Comparison of ENCODE assay signal across 8 cellular contexts in the genomic region with DNA sequence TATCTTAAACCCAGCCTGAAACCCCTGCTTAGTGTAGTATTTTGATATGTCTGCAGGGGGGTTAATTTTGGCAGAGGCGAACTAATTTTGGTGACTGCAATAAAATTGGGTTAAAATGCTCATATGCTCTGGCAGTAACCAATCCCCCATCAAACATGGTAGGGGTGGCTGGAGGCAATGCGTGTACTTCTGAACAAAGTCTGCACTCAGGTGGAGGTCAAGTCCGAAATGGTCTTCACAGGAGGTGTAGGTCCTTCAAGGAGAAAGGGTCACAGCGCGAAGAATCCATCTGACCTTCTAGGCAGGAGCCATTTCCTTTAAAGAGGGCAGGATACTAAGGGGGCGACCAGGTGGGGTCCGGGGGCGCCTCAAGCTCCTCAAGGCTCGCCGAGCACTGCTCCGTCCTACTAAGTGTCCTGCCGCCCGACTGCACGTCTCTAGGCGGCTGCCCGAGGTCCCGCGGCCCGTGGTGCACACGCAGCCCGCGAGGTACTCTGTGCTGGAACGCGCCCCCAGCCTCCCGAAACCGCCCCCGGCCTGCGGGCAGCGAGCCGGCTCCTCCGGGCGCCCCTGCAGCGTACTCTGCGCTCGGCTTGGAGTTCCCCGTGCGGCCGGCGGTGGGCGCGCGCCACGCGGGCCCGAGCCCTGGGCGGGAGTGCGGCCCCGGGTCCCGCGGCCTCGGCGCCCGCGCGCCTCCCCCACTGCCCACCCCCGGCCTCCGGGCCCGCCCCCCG. TPM values are rescaled to one million over a fixed set of nuclear protein-coding genes. Genes with fewer than 3 reads are reported as not detected.
DNase-seq lines count a peak whose midpoint lies in the region; ATAC-seq and TF ChIP-seq lines count a peak whose summit lies in the region.

No MANE protein-coding gene starts in this region.

- no peak overlapping the region for H3K18ac ChIP-seq in IMR-90 (ENCODE audit: low read depth, low read length)

- no peak for DNase-seq in IMR-90
- peak; percentile 87 for DNase-seq in activated CD4-positive, alpha-beta T cell treated with anti-CD3 and anti-CD28 coated beads, Interleukin-2, amount 10 ng/mL, durations not matched to agents 24 days and 14 days
- DNase-seq in effector memory CD8-positive, alpha-beta T cell = peak in 1 of 3 experiments; percentile 1
- DNase-seq in naive B cell = peak; percentile 60
- DNase-seq in testis = peak; percentile 24

- H3K36me3 Mint-ChIP-seq in activated CD4-positive, alpha-beta T cell treated with anti-CD3 and anti-CD28 coated beads, Interleukin-2, amount 10 ng/mL, durations not matched to agents 24 days and 14 days (ENCODE audit: low read depth) = peaks cover 2% of the 10 kb centered on the region
- no peaks in the 10 kb centered on the region for H3K36me3 Mint-ChIP-seq in effector memory CD8-positive, alpha-beta T cell (ENCODE audit: insufficient read depth)
- no peaks in the 10 kb centered on the region for H3K36me3 Mint-ChIP-seq in naive B cell

- peak overlapping the region; percentile 84 for H3K27ac Mint-ChIP-seq in activated CD4-positive, alpha-beta T cell treated with anti-CD3 and anti-CD28 coated beads, Interleukin-2, amount 10 ng/mL, durations not matched to agents 24 days and 14 days
- no peak overlapping the region for H3K27ac Mint-ChIP-seq in effector memory CD8-positive, alpha-beta T cell
- peak overlapping the region in 5 of 6 donors; percentile 24 to 94 (median 74) for H3K27ac Mint-ChIP-seq in naive B cell

- H3K9me3 ChIP-seq in IMR-90 (ENCODE audit: control insufficient read depth, insufficient read depth, low read length) (no peaks in the 10 kb centered on the region; the same call in 1 of the 2 replicates), testis (no peaks in the 10 kb centered on the region)

- TF ChIP-seq RAD21 in IMR-90 (IDR thresholded peaks at IDR 0.05; ENCODE audit: low read length) = no peak

- H4K8ac ChIP-seq in IMR-90 (ENCODE audit: low read depth in 2 of 2, low read length in 2 of 2) = no peak overlapping the region

- H3K4me3 Mint-ChIP-seq in activated CD4-positive, alpha-beta T cell treated with anti-CD3 and anti-CD28 coated beads, Interleukin-2, amount 10 ng/mL, durations not matched to agents 24 days and 14 days = peak overlapping the region; percentile 79
- peak overlapping the region; percentile 59 to 63 for H3K4me3 Mint-ChIP-seq in effector memory CD8-positive, alpha-beta T cell
- H3K4me3 Mint-ChIP-seq in naive B cell = peak overlapping the region; percentile 81 to 95 (median 89)

- no peaks in the 10 kb centered on the region for H3K9me1 ChIP-seq in IMR-90 (ENCODE audit: insufficient read depth, low read length)

- H3K27me3 Mint-ChIP-seq in activated CD4-positive, alpha-beta T cell treated with anti-CD3 and anti-CD28 coated beads, Interleukin-2, amount 10 ng/mL, durations not matched to agents 24 days and 14 days = peaks cover 39% of the 10 kb centered on the region
- H3K27me3 Mint-ChIP-seq in effector memory CD8-positive, alpha-beta T cell = peaks cover 58 to 85% of the 10 kb centered on the region in 2 donors
- peaks cover 37 to 62% (median 51%) of the 10 kb centered on the region in 3 donors for H3K27me3 Mint-ChIP-seq in naive B cell

- WGBS in IMR-90 (ENCODE audit: extremely low coverage in 2 of 2, insufficient read length in 1 of 2), 2 experiments = 3% methylated on average over 18 of the region's 59 CpGs; no CpG with 5 or more reads in 1 of the 2 experiments
- 2 to 9% methylated on average over 13 to 59 of the region's 59 CpGs for WGBS in testis, 2 donors

- POLR2A ChIA-PET in IMR-90 (lab: Charles Lee; ENCODE audit: unreplicated experiment) = no interaction called here

- H3K9me3 Mint-ChIP-seq in activated CD4-positive, alpha-beta T cell treated with anti-CD3 and anti-CD28 coated beads, Interleukin-2, amount 10 ng/mL, durations not matched to agents 24 days and 14 days = no peaks in the 10 kb centered on the region
- H3K9me3 Mint-ChIP-seq in effector memory CD8-positive, alpha-beta T cell = no peaks in the 10 kb centered on the region
- peaks cover 0 to 1% (median 0%) of the 10 kb centered on the region in 7 donors for H3K9me3 Mint-ChIP-seq in naive B cell

- TF ChIP-seq POLR2A in IMR-90 (IDR thresholded peaks at IDR 0.05; ENCODE audit: low read depth, low read length) = no peak
- TF ChIP-seq POLR2A in testis (IDR thresholded peaks at IDR 0.05) = no peak

- H3K79me1 ChIP-seq in IMR-90 (ENCODE audit: low read depth in 1 of 2, low read length in 2 of 2) = no peaks in the 10 kb centered on the region

- dilution Hi-C loops in IMR-90 (cut with HindIII; ENCODE audit: low sequenced_read_pairs, unreplicated experiment) = no loop called here

- no peak overlapping the region for H3K23ac ChIP-seq in IMR-90 (ENCODE audit: low read depth, low read length)

- H3K27ac ChIP-seq in IMR-90 (ENCODE audit: insufficient read depth, low read length) (no peak overlapping the region), testis (peak overlapping the region in 1 of 2 donors; percentile 89)

- in situ Hi-C loops in IMR-90 (cut with MboI; ENCODE audit: low sequenced_read_pairs) = no loop called here

- H2BK120ac ChIP-seq in IMR-90 (ENCODE audit: low read depth, low read length) = no peak overlapping the region

- no peak overlapping the region for H2AK9ac ChIP-seq in IMR-90 (replicated peaks; ENCODE audit: low read depth, low read length, poor library complexity)

- no TSS peak for BruUV-seq in IMR-90 (replicated peaks; lab: Mats Ljungman, UMichigan)

- H3K4ac ChIP-seq in IMR-90 (ENCODE audit: low read depth, low read length) = no peak overlapping the region

- intact Hi-C loops in IMR-90 (cut with micrococcal nuclease) = loop anchor here (1.0 to 2.0 kb wide), 2 partner anchors 314 to 414 kb away; no protein-coding TSS in a partner anchor
- intact Hi-C loops in activated CD4-positive, alpha-beta T cell treated with anti-CD3 and anti-CD28 coated beads, Interleukin-2, amount 10 ng/mL, durations not matched to agents 24 days and 14 days (cut with micrococcal nuclease) = loop anchor here (1.0 to 5.0 kb wide), 13 partner anchors 49 to 584 kb away; a partner anchor contains a TSS
- intact Hi-C loops in testis (cut with DNase I; ENCODE audit: low total_unique reads) = loop anchor here (10.0 kb wide), 1 partner anchor 408 kb away; no protein-coding TSS in a partner anchor

- no peak for TF ChIP-seq CTCF in IMR-90 (conservative IDR thresholded peaks at IDR 0.05; ENCODE audit: low read depth, low read length)
- peak; percentile 13 to 50 (median 39) for TF ChIP-seq CTCF in testis (IDR thresholded peaks at IDR 0.05)

- H3K4me1 ChIP-seq in IMR-90 (ENCODE audit: control insufficient read depth, insufficient read depth, low read length) (no peaks in the 10 kb centered on the region; the same call in 1 of the 2 replicates), testis (peaks cover 21% of the 10 kb centered on the region)

- no peak overlapping the region for H2BK20ac ChIP-seq in IMR-90 (ENCODE audit: low read depth, low read length)

- H3K9ac ChIP-seq in IMR-90 (ENCODE audit: low read depth, low read length) = no peak overlapping the region

- H4K91ac ChIP-seq in IMR-90 (ENCODE audit: insufficient read depth, low read depth, low read length) = no peak overlapping the region

- H2BK15ac ChIP-seq in IMR-90 (ENCODE audit: low read depth, low read length) = no peak overlapping the region

- peak overlapping the region; percentile 48 for H2AFZ ChIP-seq in IMR-90 (replicated peaks; ENCODE audit: low read length, poor library complexity)

- no peaks in the 10 kb centered on the region for H4K20me1 ChIP-seq in IMR-90 (ENCODE audit: insufficient read depth, low read length)

- no peak overlapping the region; the same call in 1 of the 2 replicates for H3K4me3 ChIP-seq in IMR-90 (ENCODE audit: insufficient read depth, low read depth, low read length)
- peak overlapping the region; percentile 64 to 72 for H3K4me3 ChIP-seq in testis

- no peak overlapping the region for H3K56ac ChIP-seq in IMR-90 (ENCODE audit: extremely low read depth, insufficient read depth, low read length)

- H3K36me3 ChIP-seq in IMR-90 (ENCODE audit: control insufficient read depth, insufficient read depth, low read length) (no peaks in the 10 kb centered on the region), testis (ENCODE audit: low read depth, missing control alignments) (no peaks in the 10 kb centered on the region)

- ATAC-seq in GM18511 (IDR thresholded peaks at IDR 0.05; ENCODE audit: unreplicated experiment) (peak; percentile 49), IMR-90 (ENCODE audit: low read depth) (peak; percentile 54), naive B cell (ENCODE audit: low read depth in 2 of 2) (peak; percentile 67 to 70), GM21423 (IDR thresholded peaks at IDR 0.05; ENCODE audit: unreplicated experiment) (no peak), GM21825 (IDR thresholded peaks at IDR 0.05; ENCODE audit: unreplicated experiment) (no peak)
- ATAC-seq in effector memory CD8-positive, alpha-beta T cell (replicated peaks) = peak; percentile 62

- H3K27me3 ChIP-seq in IMR-90 (ENCODE audit: control insufficient read depth, insufficient read depth, low read length) (peaks cover 62% of the 10 kb centered on the region), testis (no peaks in the 10 kb centered on the region)

- no peak overlapping the region for H2AK5ac ChIP-seq in IMR-90 (ENCODE audit: low read depth, low read length)

- peaks cover 33% of the 10 kb centered on the region for H3K4me1 Mint-ChIP-seq in activated CD4-positive, alpha-beta T cell treated with anti-CD3 and anti-CD28 coated beads, Interleukin-2, amount 10 ng/mL, durations not matched to agents 24 days and 14 days
- peaks cover 0 to 8% of the 10 kb centered on the region in 2 donors for H3K4me1 Mint-ChIP-seq in effector memory CD8-positive, alpha-beta T cell (ENCODE audit: low read depth in 2 of 2)
- peaks cover 18 to 22% (median 20%) of the 10 kb centered on the region in 3 donors for H3K4me1 Mint-ChIP-seq in naive B cell

- no peak overlapping the region for H3K4me2 ChIP-seq in IMR-90 (ENCODE audit: low read depth, low read length)

- no peak overlapping the region for H3K14ac ChIP-seq in IMR-90 (replicated peaks; ENCODE audit: low read depth, low read length)

- H2BK5ac ChIP-seq in IMR-90 (ENCODE audit: low read depth, low read length, poor library complexity, severe bottlenecking) = no peak overlapping the region

- H4K5ac ChIP-seq in IMR-90 (ENCODE audit: low read depth, low read length) = no peak overlapping the region

- CTCF ChIA-PET in IMR-90 (lab: Yijun Ruan, JAX) = interaction anchor here (1.1 to 1.2 kb wide), 5 partner anchors 57 to 413 kb away, joined by 3 to 4 read pairs (median 3); no protein-coding TSS in a partner anchor

RNA-seq across cellular contexts. Expression of a gene that starts 1.7 kb away (rescaled TPM):
- total RNA-seq in IMR-90 (2012; rRNA removed) (not detected in 2 replicates), testis (10 to 100 TPM; 25.9 to 42.2 TPM)
- polyA plus RNA-seq in IMR-90 (2012; rRNA removed) (not detected in 2 replicates), naive B cell (ENCODE audit: low read depth in 6 of 6) (10 to 100 TPM in 2 of 6 donors, 1 to 10 TPM in 4; 6.4 to 16.1 (median 9.2) TPM), testis (ENCODE audit: insufficient read depth, low read depth, low replicate concordance) (22.0 TPM)
- polyA plus RNA-seq in IMR-90 (2012; cell fraction: cytosol; rRNA removed) = not detected in 2 replicates
- 0.02 and 0.24 TPM in 2 replicates for polyA plus RNA-seq in IMR-90 (2012; cell fraction: nucleus; rRNA removed; ENCODE audit: low replicate concordance)
- total RNA-seq in activated CD4-positive, alpha-beta T cell treated with anti-CD3 and anti-CD28 coated beads, Interleukin-2, amount 10 ng/mL, durations not matched to agents 24 days and 14 days = 35.6 and 36.5 TPM in 2 replicates

Comparison
In these comparisons a context has a peak if more than half of its experiments do, and no peak if none do; other contexts are left out.
1. ATAC-seq: peak in GM18511 (single experiment), IMR-90 (single experiment), effector memory CD8-positive, alpha-beta T cell (single experiment) and naive B cell (2 of 2); none in GM21423 (single experiment) and GM21825 (single experiment).
2. H3K27ac Mint-ChIP-seq: peak in activated CD4-positive, alpha-beta T cell treated with anti-CD3 and anti-CD28 coated beads, Interleukin-2, amount 10 ng/mL, durations not matched to agents 24 days and 14 days (single experiment) and naive B cell (5 of 6); none in effector memory CD8-positive, alpha-beta T cell (0 of 2).
3. RNA of a gene that starts 1.7 kb away (total RNA-seq): 25.9 to 42.2 TPM in testis and 35.6 to 36.5 TPM in activated CD4-positive, alpha-beta T cell treated with anti-CD3 and anti-CD28 coated beads, Interleukin-2, amount 10 ng/mL, durations not matched to agents 24 days and 14 days; not detected in IMR-90; every median in the first group is over 10 times any median in the second.
4. Peak in every context shown above with its lines, with median percentiles within 50 percentile points of each other: H3K4me3 Mint-ChIP-seq.